Comparison of ENCODE assay signal across 1 cellular context in the genomic region with DNA sequence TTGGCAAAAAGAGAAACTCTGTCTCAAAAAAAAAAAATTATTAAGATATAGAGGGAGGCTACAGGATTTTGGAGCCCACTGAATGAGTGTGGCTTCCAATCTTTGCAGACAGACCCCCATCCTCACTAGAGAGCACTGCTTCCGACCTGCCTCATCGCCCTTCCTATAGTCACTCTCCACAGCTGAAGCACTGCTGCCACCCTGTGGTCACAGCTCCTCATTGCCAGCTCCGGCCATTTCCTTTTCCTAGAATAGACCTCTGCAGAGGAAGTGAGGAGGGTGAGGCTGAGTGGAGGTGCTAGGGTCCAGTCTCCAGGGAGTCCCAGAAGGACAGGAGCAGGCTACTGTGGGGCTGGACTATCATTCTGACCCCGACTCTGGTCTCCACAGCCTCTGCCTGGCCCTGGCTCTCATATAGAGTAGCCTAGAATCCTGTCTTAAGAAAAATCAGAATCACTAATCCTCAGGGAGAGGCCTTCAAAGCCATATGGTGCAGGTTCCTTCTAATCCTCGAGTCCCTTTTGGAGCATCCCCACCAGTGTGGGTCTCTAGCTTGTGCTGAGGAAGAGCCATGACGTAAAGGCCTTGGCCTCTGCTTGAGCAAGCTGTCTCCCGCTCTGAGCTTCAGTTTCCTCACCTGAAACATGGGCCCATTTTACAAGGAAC.
TF ChIP-seq lines count a peak whose summit lies in the region.

No MANE protein-coding gene starts in this region.

TF ChIP-seq in HepG2, 621 proteins besides CTCF, POLR2A, EP300 and RAD21 (continued from another document):
- TF ChIP-seq, protein P1, sequence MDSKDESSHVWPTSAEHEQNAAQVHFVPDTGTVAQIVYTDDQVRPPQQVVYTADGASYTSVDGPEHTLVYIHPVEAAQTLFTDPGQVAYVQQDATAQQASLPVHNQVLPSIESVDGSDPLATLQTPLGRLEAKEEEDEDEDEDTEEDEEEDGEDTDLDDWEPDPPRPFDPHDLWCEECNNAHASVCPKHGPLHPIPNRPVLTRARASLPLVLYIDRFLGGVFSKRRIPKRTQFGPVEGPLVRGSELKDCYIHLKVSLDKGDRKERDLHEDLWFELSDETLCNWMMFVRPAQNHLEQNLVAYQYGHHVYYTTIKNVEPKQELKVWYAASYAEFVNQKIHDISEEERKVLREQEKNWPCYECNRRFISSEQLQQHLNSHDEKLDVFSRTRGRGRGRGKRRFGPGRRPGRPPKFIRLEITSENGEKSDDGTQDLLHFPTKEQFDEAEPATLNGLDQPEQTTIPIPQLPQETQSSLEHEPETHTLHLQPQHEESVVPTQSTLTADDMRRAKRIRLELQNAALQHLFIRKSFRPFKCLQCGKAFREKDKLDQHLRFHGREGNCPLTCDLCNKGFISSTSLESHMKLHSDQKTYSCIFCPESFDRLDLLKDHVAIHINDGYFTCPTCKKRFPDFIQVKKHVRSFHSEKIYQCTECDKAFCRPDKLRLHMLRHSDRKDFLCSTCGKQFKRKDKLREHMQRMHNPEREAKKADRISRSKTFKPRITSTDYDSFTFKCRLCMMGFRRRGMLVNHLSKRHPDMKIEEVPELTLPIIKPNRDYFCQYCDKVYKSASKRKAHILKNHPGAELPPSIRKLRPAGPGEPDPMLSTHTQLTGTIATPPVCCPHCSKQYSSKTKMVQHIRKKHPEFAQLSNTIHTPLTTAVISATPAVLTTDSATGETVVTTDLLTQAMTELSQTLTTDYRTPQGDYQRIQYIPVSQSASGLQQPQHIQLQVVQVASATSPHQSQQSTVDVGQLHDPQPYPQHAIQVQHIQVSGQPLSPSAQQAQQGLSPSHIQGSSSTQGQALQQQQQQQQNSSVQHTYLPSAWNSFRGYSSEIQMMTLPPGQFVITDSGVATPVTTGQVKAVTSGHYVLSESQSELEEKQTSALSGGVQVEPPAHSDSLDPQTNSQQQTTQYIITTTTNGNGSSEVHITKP (CRISPR knock-in tag; IDR thresholded peaks at IDR 0.05; ENCODE audit: low read depth), result no peak
- TF ChIP-seq FOXA3 (CRISPR knock-in tag; IDR thresholded peaks at IDR 0.05), result 0 out of 2 replicates have a peak, but pooled peaks have one; percentile 21
- no peak for TF ChIP-seq RORA (CRISPR knock-in tag; IDR thresholded peaks at IDR 0.05)
- TF ChIP-seq MIXL1 (CRISPR knock-in tag; IDR thresholded peaks at IDR 0.05), result 0 out of 2 replicates have a peak, but pooled peaks have one; percentile 36
- 0 out of 2 replicates have a peak, but pooled peaks have one; percentile 12 for TF ChIP-seq ARID5B (CRISPR knock-in tag; IDR thresholded peaks at IDR 0.05)
- no peak for TF ChIP-seq BRCA1 (CRISPR knock-in tag; IDR thresholded peaks at IDR 0.05)
- no peak for TF ChIP-seq KLF15 (CRISPR knock-in tag; IDR thresholded peaks at IDR 0.05; ENCODE audit: borderline replicate concordance)
- TF ChIP-seq AKAP8 (CRISPR knock-in tag; IDR thresholded peaks at IDR 0.05), result no peak
- no peak for TF ChIP-seq ZNF383 (CRISPR knock-in tag; IDR thresholded peaks at IDR 0.05; ENCODE audit: borderline replicate concordance)
- TF ChIP-seq THAP11 (CRISPR knock-in tag; IDR thresholded peaks at IDR 0.05), result peak; percentile 53; the same call in 1 of the 2 replicates
- no peak for TF ChIP-seq HOXA7 (CRISPR knock-in tag; IDR thresholded peaks at IDR 0.05)
